Comparison of ENCODE assay signal across 8 cellular contexts in genomic region chr9:136992819-136993369, GRCh38. TPM values are rescaled to one million over a fixed set of nuclear protein-coding genes. Genes with fewer than 3 reads are reported as not detected.
DNase-seq lines count a peak whose midpoint lies in the region; ATAC-seq and TF ChIP-seq lines count a peak whose summit lies in the region.

No MANE protein-coding gene starts in this region.

- in situ Hi-C loops in mammary epithelial cell (cut with MboI; ENCODE audit: low sequenced_read_pairs in 2 of 2), result no loop called here

- POLR2A ChIA-PET in AG04449 (lab: Yijun Ruan, JAX), result no interaction called here

- no peaks in the 10 kb centered on the region for H4K20me1 ChIP-seq in mammary epithelial cell (ENCODE audit: insufficient read depth, low read length)

- peak overlapping the region; percentile 98 for H3K4me2 ChIP-seq in mammary epithelial cell (ENCODE audit: insufficient read depth, low read depth, low read length)

- DNase-seq in AG04449 (ENCODE audit: low read depth, low spot score) (no peak), mammary epithelial cell (no peak), NCI-H748 treated with DMSO at 0.1 percent for 48 hours (lab: John Stamatoyannopoulos, UW) (no peak), NCI-H2171 (lab: John Stamatoyannopoulos, UW) (no peak), NCI-H146 treated with DMSO at 0.1 percent for 48 hours (lab: John Stamatoyannopoulos, UW; ENCODE audit: unreplicated experiment) (no peak)

- no peaks in the 10 kb centered on the region for H3K9me3 ChIP-seq in mammary epithelial cell (replicated peaks; ENCODE audit: insufficient read depth, low read length)
- no peaks in the 10 kb centered on the region for H3K9me3 ChIP-seq in muscle layer of duodenum (ENCODE audit: control insufficient read depth in 1 of 2, low read length in 2 of 2)

- no peaks in the 10 kb centered on the region for H3K36me3 ChIP-seq in mammary epithelial cell (ENCODE audit: insufficient read depth, low read length)
- H3K36me3 ChIP-seq in muscle layer of duodenum (ENCODE audit: control insufficient read depth in 1 of 2, insufficient read depth in 2 of 2, low read length in 2 of 2), result peaks cover 0 to 7% of the 10 kb centered on the region in 2 donors

- H3K27me3 ChIP-seq in mammary epithelial cell (ENCODE audit: insufficient read depth, low read length), result no peaks in the 10 kb centered on the region
- peaks cover 5% of the 10 kb centered on the region for H3K27me3 ChIP-seq in muscle layer of duodenum (ENCODE audit: low read depth, low read length)

- no TSS peak for BruUV-seq in mammary epithelial cell (replicated peaks; lab: Mats Ljungman, UMichigan)

- H3K4me3 ChIP-seq in AG04449 (ENCODE audit: low read depth, low read length) (peak overlapping the region; percentile 72), mammary epithelial cell (replicated peaks in 1 of 3; ENCODE audit: insufficient read depth in 1 of 3, low read depth in 2 of 3, low read length in 3 of 3) (peak overlapping the region; percentile 72 to 81 (median 77)), muscle layer of duodenum (ENCODE audit: low read depth in 1 of 2, low read length in 2 of 2) (peak overlapping the region; percentile 68 to 69)

- H3K27ac ChIP-seq in mammary epithelial cell (ENCODE audit: insufficient read depth, low read depth, low read length), result peak overlapping the region; percentile 66
- peak overlapping the region; percentile 16 for H3K27ac ChIP-seq in muscle layer of duodenum (ENCODE audit: low read length)

- peak overlapping the region; percentile 56 for H3K9ac ChIP-seq in mammary epithelial cell (ENCODE audit: insufficient read depth, low read length)

- CTCF ChIA-PET in AG04449 (lab: Yijun Ruan, JAX), result interaction anchor here (1.0 to 4.9 kb wide), 6 partner anchors 11 to 74 kb away, joined by 3 to 34 read pairs (median 6); partner anchors contain the start of gene FBXW5
- CTCF ChIA-PET in mammary epithelial cell (lab: Charles Lee; ENCODE audit: low non-redundant PET), result interaction anchor here (0.7 kb wide), 1 partner anchor 206 kb away, joined by 3 read pairs; no protein-coding TSS in a partner anchor

- H3K4me1 ChIP-seq in mammary epithelial cell (ENCODE audit: insufficient read depth, low read length), result peaks cover 29% of the 10 kb centered on the region
- H3K4me1 ChIP-seq in muscle layer of duodenum (ENCODE audit: control insufficient read depth in 1 of 2, insufficient read depth in 2 of 2, low read length in 2 of 2), result peaks cover 0 to 36% of the 10 kb centered on the region in 2 donors

- ATAC-seq in HG02943 (IDR thresholded peaks at IDR 0.05; ENCODE audit: low read depth, unreplicated experiment), result peak; percentile 15
- ATAC-seq in HG03108 (IDR thresholded peaks at IDR 0.05; ENCODE audit: unreplicated experiment), result no peak

- dilution Hi-C loops in mammary epithelial cell (cut with HindIII; ENCODE audit: low sequenced_read_pairs), result no loop called here

- intact Hi-C loops in mammary epithelial cell (cut with micrococcal nuclease), result loop anchor here (2.0 kb wide), 1 partner anchor 30 kb away; no protein-coding TSS in a partner anchor

- H3K79me2 ChIP-seq in mammary epithelial cell (ENCODE audit: insufficient read depth, low read length), result peaks cover 12% of the 10 kb centered on the region

- 42% methylated on average over 15 of the region's 18 CpGs for WGBS in mammary epithelial cell (ENCODE audit: low coverage, missing lambda C conversion rate)

- TF ChIP-seq CTCF in AG04449 (IDR thresholded peaks at IDR 0.05; ENCODE audit: insufficient read depth, low read length, missing control alignments) (no peak), mammary epithelial cell (conservative IDR thresholded peaks at IDR 0.05 in 1 of 2, IDR thresholded peaks at IDR 0.05 in 1 of 2; ENCODE audit: extremely low read depth in 1 of 2, insufficient read depth in 1 of 2, low read depth in 1 of 2, low read length in 2 of 2) (no peak)

- peak overlapping the region; percentile 84 for H2AFZ ChIP-seq in mammary epithelial cell (ENCODE audit: low read depth, low read length)

RNA-seq across cellular contexts. Expression of gene PAXX, which starts 0.7 kb away (rescaled TPM):
- total RNA-seq in mammary epithelial cell, result 10 to 100 TPM in 1 of 2 donors, 1 to 10 TPM in 1; 6.8 to 35.2 TPM
- polyA plus RNA-seq in mammary epithelial cell, result 23.7 TPM
- polyA minus RNA-seq in mammary epithelial cell, result 29.1 TPM

RNA-seq across cellular contexts. Expression of gene CLIC3, which starts 3.5 kb away (rescaled TPM):
- 10 to 100 TPM in 1 of 2 donors, 1 to 10 TPM in 1; 9.5 to 27.0 TPM for total RNA-seq in mammary epithelial cell
- polyA plus RNA-seq in mammary epithelial cell, result 9.4 TPM
- polyA minus RNA-seq in mammary epithelial cell, result 1.1 TPM

RNA-seq across cellular contexts. Expression of gene LCNL1, which starts 10.1 kb away (rescaled TPM):
- total RNA-seq in mammary epithelial cell, result under 1 TPM; 0.07 to 0.33 TPM
- not detected for polyA plus RNA-seq in mammary epithelial cell
- polyA minus RNA-seq in mammary epithelial cell, result not detected

RNA-seq across cellular contexts. Expression of gene PTGDS, which starts 15.6 kb away (rescaled TPM):
- total RNA-seq in mammary epithelial cell, result 1 to 10 TPM in 1 of 2 donors, under 1 TPM in 1; 0.54 to 2.2 TPM
- polyA plus RNA-seq in mammary epithelial cell, result not detected
- polyA minus RNA-seq in mammary epithelial cell, result not detected

RNA-seq across cellular contexts. Expression of gene ABCA2, which starts 35.1 kb away (rescaled TPM):
- 10 to 100 TPM; 28.8 to 44.3 TPM for total RNA-seq in mammary epithelial cell
- 24.9 TPM for polyA plus RNA-seq in mammary epithelial cell
- 45.9 TPM for polyA minus RNA-seq in mammary epithelial cell
